In genomic region chr5:177486256-177486655, GRCh38 we compare ENCODE assay signal across 20 cellular contexts. TPM values are rescaled to one million over a fixed set of nuclear protein-coding genes. Genes with fewer than 3 reads are reported as not detected.
DNase-seq lines count a peak whose midpoint lies in the region; ATAC-seq and TF ChIP-seq lines count a peak whose summit lies in the region.
"Had no signal": no experiment of that assay in that cellular context is flagged by ENCODE, and none has a peak within 500 bp of the region (broad histone marks: within the 10 kb centered on the region; RNA-seq: fewer than 3 reads in every experiment).

No MANE protein-coding gene starts in this region.

- BruUV-seq in Calu3 (replicated peaks; lab: Mats Ljungman, UMichigan), result no TSS peak

- H3K9me3 ChIP-seq in esophagus muscularis mucosa, result no peaks in the 10 kb centered on the region
- no peaks in the 10 kb centered on the region for H3K9me3 ChIP-seq in sigmoid colon
- H3K9me3 ChIP-seq: BLaER1 treated with 17β-estradiol and CSF1 and Interleukin-3, amounts not matched to agents 10 nM and 100 nM had no signal

- POLR2A ChIA-PET in RWPE1 (lab: Yijun Ruan, JAX; ENCODE audit: low non-redundant PET), result no interaction called here

- intact Hi-C loops in Calu3 (cut with micrococcal nuclease; ENCODE audit: unreplicated experiment), result no loop called here
- intact Hi-C loops in esophagus muscularis mucosa (cut with DNase I), result no loop called here
- intact Hi-C loops in sigmoid colon (cut with DNase I), result no loop called here
- intact Hi-C loops in activated T-helper 1 cell treated with anti-CD3 and anti-CD28 coated beads, Interleukin-12 subunit alpha, Interleukin-12 subunit beta, Interleukin-2, Interleukin-4 antibody, amounts not matched to agents 30 ng/mL and 10 ng/mL and 1 ng/mL, durations not matched to agents 14 hours and 24 hours and 36 hours (cut with micrococcal nuclease), result no loop called here

- H3K4me1 ChIP-seq in esophagus muscularis mucosa (peaks cover 2 to 99% (median 92%) of the 10 kb centered on the region in 4 donors), sigmoid colon (peaks cover 0 to 97% (median 85%) of the 10 kb centered on the region in 4 donors)

- ATAC-seq in HG02884 (IDR thresholded peaks at IDR 0.05; ENCODE audit: unreplicated experiment), result no peak
- ATAC-seq: CD8-positive, alpha-beta T cell; GM12878; HepG2 had no signal

- no peaks in the 10 kb centered on the region for H3K27me3 Mint-ChIP-seq in Calu3 (ENCODE audit: unreplicated experiment)
- H3K27me3 Mint-ChIP-seq in activated T-helper 1 cell treated with anti-CD3 and anti-CD28 coated beads, Interleukin-12 subunit alpha, Interleukin-12 subunit beta, Interleukin-2, Interleukin-4 antibody, amounts not matched to agents 30 ng/mL and 10 ng/mL and 1 ng/mL, durations not matched to agents 14 hours and 24 hours and 36 hours (ENCODE audit: insufficient read depth), result no peaks in the 10 kb centered on the region
- H3K27me3 Mint-ChIP-seq: B cell had no signal

- TF ChIP-seq EP300 in esophagus muscularis mucosa (IDR thresholded peaks at IDR 0.05) (no peak), sigmoid colon (IDR thresholded peaks at IDR 0.05) (no peak)

- no peaks in the 10 kb centered on the region for H3K27me3 ChIP-seq in esophagus muscularis mucosa
- H3K27me3 ChIP-seq in sigmoid colon, result no peaks in the 10 kb centered on the region
- H3K27me3 ChIP-seq: BLaER1 treated with 17β-estradiol and CSF1 and Interleukin-3, amounts not matched to agents 10 nM and 100 nM had no signal

- TF ChIP-seq POLR2A in esophagus muscularis mucosa (IDR thresholded peaks at IDR 0.05; ENCODE audit: low read depth) (no peak), sigmoid colon (IDR thresholded peaks at IDR 0.05) (no peak)

- H3K9me3 Mint-ChIP-seq in Calu3 (ENCODE audit: low read depth, unreplicated experiment), result no peaks in the 10 kb centered on the region
- no peaks in the 10 kb centered on the region for H3K9me3 Mint-ChIP-seq in activated T-helper 1 cell treated with anti-CD3 and anti-CD28 coated beads, Interleukin-12 subunit alpha, Interleukin-12 subunit beta, Interleukin-2, Interleukin-4 antibody, amounts not matched to agents 30 ng/mL and 10 ng/mL and 1 ng/mL, durations not matched to agents 14 hours and 24 hours and 36 hours
- H3K9me3 Mint-ChIP-seq: CD8-positive, alpha-beta T cell; H9 had no signal

- no peak overlapping the region for H3K4me3 Mint-ChIP-seq in Calu3 (ENCODE audit: low read depth, unreplicated experiment)
- no peak overlapping the region for H3K4me3 Mint-ChIP-seq in activated T-helper 1 cell treated with anti-CD3 and anti-CD28 coated beads, Interleukin-12 subunit alpha, Interleukin-12 subunit beta, Interleukin-2, Interleukin-4 antibody, amounts not matched to agents 30 ng/mL and 10 ng/mL and 1 ng/mL, durations not matched to agents 14 hours and 24 hours and 36 hours
- H3K4me3 Mint-ChIP-seq: B cell; CD8-positive, alpha-beta T cell; H9 had no signal

- WGBS in esophagus muscularis mucosa, result 91% methylated on average over 3 of the region's 3 CpGs
- 91 to 97% methylated on average over 3 of the region's 3 CpGs for WGBS in sigmoid colon, 2 donors

- peaks cover 17% of the 10 kb centered on the region for H3K4me1 Mint-ChIP-seq in Calu3 (ENCODE audit: low read depth, unreplicated experiment)
- H3K4me1 Mint-ChIP-seq in activated T-helper 1 cell treated with anti-CD3 and anti-CD28 coated beads, Interleukin-12 subunit alpha, Interleukin-12 subunit beta, Interleukin-2, Interleukin-4 antibody, amounts not matched to agents 30 ng/mL and 10 ng/mL and 1 ng/mL, durations not matched to agents 14 hours and 24 hours and 36 hours (ENCODE audit: low read depth), result no peaks in the 10 kb centered on the region
- H3K4me1 Mint-ChIP-seq: B cell had no signal

- DNase-seq in Calu3 (no peak), RWPE1 (ENCODE audit: low spot score) (no peak), esophagus muscularis mucosa (ENCODE audit: extremely low spot score) (no peak), sigmoid colon (no peak), NCI-H2107 (lab: John Stamatoyannopoulos, UW) (no peak)
- no peak for DNase-seq in activated T-helper 1 cell treated with anti-CD3 and anti-CD28 coated beads, Interleukin-12 subunit alpha, Interleukin-12 subunit beta, Interleukin-2, Interleukin-4 antibody, amounts not matched to agents 30 ng/mL and 10 ng/mL and 1 ng/mL, durations not matched to agents 14 hours and 24 hours and 36 hours (ENCODE audit: low spot score)
- DNase-seq in activated CD4-positive, alpha-beta T cell treated with anti-CD3 and anti-CD28 coated beads, Interleukin-2, amount 50 U/mL, for 1 hour, result no peak
- DNase-seq: 8988T; CD8-positive, alpha-beta T cell; DMS 273 treated with DMSO at 0.1 percent for 48 hours; DMS53; DND-41; EL; GOT3; H9 had no signal

- H3K36me3 Mint-ChIP-seq in Calu3 (ENCODE audit: insufficient read depth, unreplicated experiment), result peaks cover 98% of the 10 kb centered on the region
- peaks cover 20% of the 10 kb centered on the region for H3K36me3 Mint-ChIP-seq in activated T-helper 1 cell treated with anti-CD3 and anti-CD28 coated beads, Interleukin-12 subunit alpha, Interleukin-12 subunit beta, Interleukin-2, Interleukin-4 antibody, amounts not matched to agents 30 ng/mL and 10 ng/mL and 1 ng/mL, durations not matched to agents 14 hours and 24 hours and 36 hours (ENCODE audit: low read depth)

- TF ChIP-seq CTCF in Calu3 (IDR thresholded peaks at IDR 0.05; ENCODE audit: unreplicated experiment) (no peak), RWPE1 (conservative IDR thresholded peaks at IDR 0.05; ENCODE audit: low read depth) (no peak), esophagus muscularis mucosa (IDR thresholded peaks at IDR 0.05) (no peak), sigmoid colon (IDR thresholded peaks at IDR 0.05) (no peak)

- H3K27ac Mint-ChIP-seq in Calu3 (ENCODE audit: unreplicated experiment), result peak overlapping the region; percentile 16
- H3K27ac Mint-ChIP-seq in activated T-helper 1 cell treated with anti-CD3 and anti-CD28 coated beads, Interleukin-12 subunit alpha, Interleukin-12 subunit beta, Interleukin-2, Interleukin-4 antibody, amounts not matched to agents 30 ng/mL and 10 ng/mL and 1 ng/mL, durations not matched to agents 14 hours and 24 hours and 36 hours, result no peak overlapping the region
- H3K27ac Mint-ChIP-seq: B cell; CD8-positive, alpha-beta T cell; H9 had no signal

- H3K4me3 ChIP-seq in esophagus muscularis mucosa, result no peak overlapping the region
- H3K4me3 ChIP-seq in sigmoid colon, result no peak overlapping the region
- H3K4me3 ChIP-seq: BLaER1 treated with 17β-estradiol and CSF1 and Interleukin-3, amounts not matched to agents 10 nM and 100 nM; GM12878 had no signal

- H3K27ac ChIP-seq in RWPE1, result peak overlapping the region; percentile 29
- peak overlapping the region in 3 of 4 donors; percentile 54 to 96 (median 93) for H3K27ac ChIP-seq in esophagus muscularis mucosa (replicated peaks in 1 of 4)
- peak overlapping the region; percentile 38 to 99 (median 96) for H3K27ac ChIP-seq in sigmoid colon

- CTCF ChIA-PET in Calu3 (lab: Charles Lee) (no interaction called here), RWPE1 (lab: Yijun Ruan, JAX) (interaction anchor here (0.5 kb wide), 1 partner anchor 121 kb away, joined by 3 read pairs; no protein-coding TSS in a partner anchor)

- H3K36me3 ChIP-seq in esophagus muscularis mucosa (peaks cover 62 to 91% (median 88%) of the 10 kb centered on the region in 4 donors), sigmoid colon (peaks cover 48 to 91% (median 68%) of the 10 kb centered on the region in 4 donors)

RNA-seq across cellular contexts. Expression of gene PDLIM7, which starts 11.1 kb away (rescaled TPM):
- total RNA-seq in Calu3 (2022) (400 and 420 TPM in 2 replicates), esophagus muscularis mucosa (1,000 to 10,000 TPM in 1 of 4 donors, 100 to 1,000 TPM in 3; 316 to 1,085 (median 575) TPM), sigmoid colon (100 to 1,000 TPM; 274 to 923 (median 482) TPM)
- polyA plus RNA-seq in sigmoid colon, result 10 to 100 TPM in 2 of 3 donors, 1 to 10 TPM in 1; 7.2 to 58.5 (median 14.4) TPM
- 49.2 and 49.9 TPM in 2 replicates for total RNA-seq in activated T-helper 1 cell treated with anti-CD3 and anti-CD28 coated beads, Interleukin-12 subunit alpha, Interleukin-12 subunit beta, Interleukin-2, Interleukin-4 antibody, amounts not matched to agents 30 ng/mL and 10 ng/mL and 1 ng/mL, durations not matched to agents 14 hours and 24 hours and 36 hours

RNA-seq across cellular contexts. Expression of gene DBN1, which starts 12.8 kb away (rescaled TPM):
- total RNA-seq in Calu3 (2022) (207 and 218 TPM in 2 replicates), esophagus muscularis mucosa (100 to 1,000 TPM in 3 of 4 donors, 10 to 100 TPM in 1; 92.2 to 160 (median 130) TPM), sigmoid colon (10 to 100 TPM; 54.8 to 100.0 (median 82.3) TPM)
- 10 to 100 TPM in 2 of 3 donors, 1 to 10 TPM in 1; 6.0 to 22.2 (median 16.9) TPM for polyA plus RNA-seq in sigmoid colon
- total RNA-seq in activated T-helper 1 cell treated with anti-CD3 and anti-CD28 coated beads, Interleukin-12 subunit alpha, Interleukin-12 subunit beta, Interleukin-2, Interleukin-4 antibody, amounts not matched to agents 30 ng/mL and 10 ng/mL and 1 ng/mL, durations not matched to agents 14 hours and 24 hours and 36 hours, result 13.1 and 14.4 TPM in 2 replicates

RNA-seq across cellular contexts. Expression of gene DOK3, which starts 23.4 kb away (rescaled TPM):
- total RNA-seq in Calu3 (2022), result 14.5 and 15.7 TPM in 2 replicates
- 10 to 100 TPM in 1 of 4 donors, 1 to 10 TPM in 3; 6.7 to 15.2 (median 7.5) TPM for total RNA-seq in esophagus muscularis mucosa
- 1 to 10 TPM; 4.6 to 8.0 (median 6.5) TPM for total RNA-seq in sigmoid colon
- polyA plus RNA-seq in sigmoid colon, result 10 to 100 TPM in 1 of 3 donors, 1 to 10 TPM in 2; 3.0 to 20.2 (median 7.2) TPM
- total RNA-seq in activated T-helper 1 cell treated with anti-CD3 and anti-CD28 coated beads, Interleukin-12 subunit alpha, Interleukin-12 subunit beta, Interleukin-2, Interleukin-4 antibody, amounts not matched to agents 30 ng/mL and 10 ng/mL and 1 ng/mL, durations not matched to agents 14 hours and 24 hours and 36 hours, result 3.7 and 5.0 TPM in 2 replicates

RNA-seq across cellular contexts. Expression of gene DDX41, which starts 30.5 kb away (rescaled TPM):
- 101 and 132 TPM in 2 replicates for total RNA-seq in Calu3 (2022)
- 10 to 100 TPM; 58.1 to 92.1 (median 66.0) TPM for total RNA-seq in esophagus muscularis mucosa
- 10 to 100 TPM; 47.8 to 55.1 (median 51.6) TPM for total RNA-seq in sigmoid colon
- polyA plus RNA-seq in sigmoid colon, result 10 to 100 TPM; 69.7 to 78.4 (median 72.6) TPM
- total RNA-seq in activated T-helper 1 cell treated with anti-CD3 and anti-CD28 coated beads, Interleukin-12 subunit alpha, Interleukin-12 subunit beta, Interleukin-2, Interleukin-4 antibody, amounts not matched to agents 30 ng/mL and 10 ng/mL and 1 ng/mL, durations not matched to agents 14 hours and 24 hours and 36 hours, result 151 and 166 TPM in 2 replicates

RNA-seq across cellular contexts. Expression of gene PRR7, which starts 39.6 kb away (rescaled TPM):
- total RNA-seq in Calu3 (2022), result 25.2 and 27.6 TPM in 2 replicates
- 1 to 10 TPM in 2 of 4 donors, under 1 TPM in 2; 0.42 to 2.5 (median 1.6) TPM for total RNA-seq in esophagus muscularis mucosa
- total RNA-seq in sigmoid colon, result 1 to 10 TPM in 3 of 4 donors, under 1 TPM in 1; 0.82 to 2.5 (median 1.7) TPM
- polyA plus RNA-seq in sigmoid colon, result 1 to 10 TPM in 1 of 3 donors, not detected in 2; 3.7 TPM
- 10.3 and 11.2 TPM in 2 replicates for total RNA-seq in activated T-helper 1 cell treated with anti-CD3 and anti-CD28 coated beads, Interleukin-12 subunit alpha, Interleukin-12 subunit beta, Interleukin-2, Interleukin-4 antibody, amounts not matched to agents 30 ng/mL and 10 ng/mL and 1 ng/mL, durations not matched to agents 14 hours and 24 hours and 36 hours

Comparison
In these comparisons a context has a peak if more than half of its experiments do, and no peak if none do; other contexts are left out.
1. H3K27ac ChIP-seq: peak in every context shown above with its lines; median percentile 96 in sigmoid colon; 93 in esophagus muscularis mucosa; 29 in RWPE1.